In the genomic region with DNA sequence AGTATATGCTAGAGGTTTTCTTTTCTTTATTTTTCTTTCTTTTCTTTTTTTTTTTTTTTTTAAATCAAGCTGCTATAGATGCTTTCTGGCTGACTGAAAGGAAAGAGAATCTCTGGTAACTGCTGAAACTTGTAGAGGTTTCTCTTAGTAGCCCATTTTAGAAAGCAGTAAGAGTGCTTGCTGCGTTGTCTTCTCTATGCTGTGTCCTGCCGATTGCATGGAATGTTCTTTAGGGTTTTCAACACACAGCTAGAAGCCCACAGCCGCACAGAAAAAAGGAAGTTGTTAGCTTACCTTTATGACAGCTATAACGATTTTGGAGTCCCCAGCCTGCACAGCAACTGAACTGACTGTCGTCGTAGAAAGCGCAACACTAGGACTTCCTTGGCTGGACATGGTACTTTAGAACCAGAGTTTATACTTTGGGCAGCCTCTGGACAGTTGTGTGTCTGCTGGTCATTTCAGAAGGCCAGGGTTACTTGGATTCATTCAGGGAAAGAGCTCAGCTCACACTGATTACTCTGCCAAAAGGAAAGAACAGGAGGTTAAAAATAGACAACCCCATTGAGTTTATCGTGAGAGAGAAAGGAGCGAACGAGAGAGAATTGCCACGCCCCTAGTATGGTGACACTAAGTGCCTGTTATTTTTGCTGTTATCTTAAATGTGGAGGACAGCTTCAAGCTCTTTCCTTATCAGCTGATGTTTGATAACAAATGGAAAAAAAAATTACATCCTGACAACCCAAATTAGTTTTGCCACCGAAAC, we compare ENCODE assay signal across 8 cellular contexts. TPM values are rescaled to one million over a fixed set of nuclear protein-coding genes. Genes with fewer than 3 reads are reported as not detected.
DNase-seq lines count a peak whose midpoint lies in the region; ATAC-seq and TF ChIP-seq lines count a peak whose summit lies in the region.

A gene with protein sequence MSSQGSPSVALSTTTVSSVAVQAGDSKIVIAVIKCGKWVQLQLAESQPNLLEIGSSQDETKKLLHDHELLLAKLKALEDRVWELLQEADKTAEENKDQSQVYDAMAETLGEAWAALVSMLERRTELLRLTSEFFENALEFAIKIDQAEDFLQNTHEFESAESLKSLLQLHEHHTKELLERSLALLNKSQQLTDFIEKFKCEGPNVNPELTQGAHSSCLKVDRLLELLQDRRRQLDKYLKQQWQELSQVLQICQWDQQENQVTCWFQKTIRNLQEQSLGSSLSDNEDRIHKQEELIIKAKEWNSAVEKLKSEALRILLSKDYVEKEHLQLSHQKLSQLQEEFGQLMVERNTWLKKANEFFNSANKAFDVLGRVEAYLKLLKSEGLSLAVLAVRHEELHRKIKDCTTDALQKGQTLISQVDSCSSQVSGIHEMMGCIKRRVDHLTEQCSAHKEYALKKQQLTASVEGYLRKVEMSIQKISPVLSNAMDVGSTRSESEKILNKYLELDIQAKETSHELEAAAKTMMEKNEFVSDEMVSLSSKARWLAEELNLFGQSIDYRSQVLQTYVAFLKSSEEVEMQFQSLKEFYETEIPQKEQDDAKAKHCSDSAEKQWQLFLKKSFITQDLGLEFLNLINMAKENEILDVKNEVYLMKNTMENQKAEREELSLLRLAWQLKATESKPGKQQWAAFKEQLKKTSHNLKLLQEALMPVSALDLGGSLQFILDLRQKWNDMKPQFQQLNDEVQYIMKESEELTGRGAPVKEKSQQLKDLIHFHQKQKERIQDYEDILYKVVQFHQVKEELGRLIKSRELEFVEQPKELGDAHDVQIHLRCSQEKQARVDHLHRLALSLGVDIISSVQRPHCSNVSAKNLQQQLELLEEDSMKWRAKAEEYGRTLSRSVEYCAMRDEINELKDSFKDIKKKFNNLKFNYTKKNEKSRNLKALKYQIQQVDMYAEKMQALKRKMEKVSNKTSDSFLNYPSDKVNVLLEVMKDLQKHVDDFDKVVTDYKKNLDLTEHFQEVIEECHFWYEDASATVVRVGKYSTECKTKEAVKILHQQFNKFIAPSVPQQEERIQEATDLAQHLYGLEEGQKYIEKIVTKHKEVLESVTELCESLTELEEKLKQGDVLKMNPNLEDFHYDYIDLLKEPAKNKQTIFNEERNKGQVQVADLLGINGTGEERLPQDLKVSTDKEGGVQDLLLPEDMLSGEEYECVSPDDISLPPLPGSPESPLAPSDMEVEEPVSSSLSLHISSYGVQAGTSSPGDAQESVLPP (N-terminal part only) (minus strand): TSS at position 592 of the 766 bp plus-strand sequence. CDS start 196 bp downstream, at position 396.

- no peaks in the 10 kb centered on the region for H3K36me3 ChIP-seq in upper lobe of right lung

- peak within 1 kb of the TSS; percentile 74 for H3K27ac ChIP-seq in upper lobe of right lung

- DNase-seq in CD1c-positive myeloid dendritic cell (ENCODE audit: extremely low spot score) = peak; percentile 10
- DNase-seq in activated CD4-positive, CD25-positive, alpha-beta regulatory T cell treated with anti-CD3 and anti-CD28 coated beads, Interleukin-2, amount 50 U/mL, for 72 hours = peak; percentile 37
- DNase-seq in left colon = peak in 1 of 2 donors; percentile 8
- DNase-seq in upper lobe of right lung = no peak
- no peak for DNase-seq in NCI-H2029 treated with DMSO at 0.1 percent for 48 hours (lab: John Stamatoyannopoulos, UW)
- DNase-seq in D341Med (ENCODE audit: low spot score) = no peak

- H3K4me3 ChIP-seq in upper lobe of right lung = peak within 1 kb of the TSS; percentile 42

- peak; percentile 69 for ATAC-seq in GM19351 (IDR thresholded peaks at IDR 0.05; ENCODE audit: unreplicated experiment)
- peak; percentile 71 for ATAC-seq in HG03280 (IDR thresholded peaks at IDR 0.05; ENCODE audit: unreplicated experiment)
- peak; percentile 50 for ATAC-seq in left colon
- ATAC-seq in upper lobe of right lung = peak; percentile 90

- no peaks in the 10 kb centered on the region for H3K9me3 ChIP-seq in upper lobe of right lung

- no peaks in the 10 kb centered on the region for H3K27me3 ChIP-seq in upper lobe of right lung

- intact Hi-C loops in left colon (cut with DNase I, micrococcal nuclease) (no loop called here), upper lobe of right lung (cut with DNase I) (no loop called here)

- H3K4me1 ChIP-seq in upper lobe of right lung = peaks cover 16% of the 10 kb centered on the region

- TF ChIP-seq CTCF in upper lobe of right lung (IDR thresholded peaks at IDR 0.05) = no peak

RNA-seq across cellular contexts. Expression of the gene that starts here (rescaled TPM):
- total RNA-seq in left colon (1 to 10 TPM; 1.2 to 3.9 TPM), upper lobe of right lung (25.7 TPM)

Comparison
In these comparisons a context has a peak if more than half of its experiments do, and no peak if none do; other contexts are left out.
1. DNase-seq: peak in CD1c-positive myeloid dendritic cell (single experiment) and activated CD4-positive, CD25-positive, alpha-beta regulatory T cell treated with anti-CD3 and anti-CD28 coated beads, Interleukin-2, amount 50 U/mL, for 72 hours (single experiment); none in upper lobe of right lung (single experiment), NCI-H2029 treated with DMSO at 0.1 percent for 48 hours (single experiment) and D341Med (single experiment).
2. Peak in every context shown above with its lines, with median percentiles within 50 percentile points of each other: ATAC-seq.